8 cellular contexts compared by ENCODE assay signal in the genomic region with DNA sequence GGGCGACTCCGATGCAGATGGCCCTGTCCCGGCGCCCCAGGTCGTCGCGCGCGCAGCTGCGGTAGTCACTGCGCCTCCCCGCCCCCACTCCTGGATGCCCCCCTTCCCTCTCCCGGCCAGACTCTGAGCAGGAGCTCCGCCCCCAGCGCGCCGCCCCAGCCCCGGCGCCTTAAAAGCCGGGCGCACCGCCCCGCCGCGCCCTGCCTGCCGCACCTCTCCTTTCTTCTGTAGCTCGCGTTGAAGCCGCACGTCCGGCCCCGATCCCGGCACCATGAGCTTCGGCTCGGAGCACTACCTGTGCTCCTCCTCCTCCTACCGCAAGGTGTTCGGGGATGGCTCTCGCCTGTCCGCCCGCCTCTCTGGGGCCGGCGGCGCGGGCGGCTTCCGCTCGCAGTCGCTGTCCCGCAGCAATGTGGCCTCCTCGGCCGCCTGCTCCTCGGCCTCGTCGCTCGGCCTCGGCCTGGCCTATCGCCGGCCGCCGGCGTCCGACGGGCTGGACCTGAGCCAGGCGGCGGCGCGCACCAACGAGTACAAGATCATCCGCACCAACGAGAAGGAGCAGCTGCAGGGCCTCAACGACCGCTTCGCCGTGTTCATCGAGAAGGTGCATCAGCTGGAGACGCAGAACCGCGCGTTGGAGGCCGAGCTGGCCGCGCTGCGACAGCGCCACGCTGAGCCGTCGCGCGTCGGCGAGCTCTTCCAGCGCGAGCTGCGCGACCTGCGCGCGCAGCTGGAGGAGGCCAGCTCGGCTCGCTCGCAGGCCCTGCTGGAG. TPM values are rescaled to one million over a fixed set of nuclear protein-coding genes. Genes with fewer than 3 reads are reported as not detected.
A peak's percentile ranks its signal among the peaks of the same experiment; 100 is the strongest.
DNase-seq lines count a peak whose midpoint lies in the region; ATAC-seq and TF ChIP-seq lines count a peak whose summit lies in the region.

A gene (plus strand): TSS at position 198 of the 772 bp plus-strand sequence. CDS start 74 bp downstream, at position 272.

- H3K27ac Mint-ChIP-seq in CD14-positive monocyte = no peak within 1 kb of the TSS
- H3K27ac Mint-ChIP-seq in mesothelial cell of epicardium = no peak within 1 kb of the TSS

- no peak for ATAC-seq in GM21526 (IDR thresholded peaks at IDR 0.05; ENCODE audit: low FRiP score, unreplicated experiment)

- H3K27me3 ChIP-seq in HAP-1 (ENCODE audit: low read depth) = no peaks in the 10 kb centered on the region

- peaks cover 69 to 80% (median 70%) of the 10 kb centered on the region in 3 donors for H3K27me3 Mint-ChIP-seq in CD14-positive monocyte (ENCODE audit: low read depth in 3 of 3)
- H3K27me3 Mint-ChIP-seq in mesothelial cell of epicardium (ENCODE audit: low read depth) = peaks cover 86% of the 10 kb centered on the region

- H3K9me3 ChIP-seq in HAP-1 = no peaks in the 10 kb centered on the region

- peaks cover 0 to 8% of the 10 kb centered on the region in 2 donors for H3K36me3 Mint-ChIP-seq in CD14-positive monocyte
- H3K36me3 Mint-ChIP-seq in mesothelial cell of epicardium = no peaks in the 10 kb centered on the region

- in situ Hi-C loops in HAP-1 (cut with MboI; ENCODE audit: low sequenced_read_pairs) = no loop called here

- H3K4me3 ChIP-seq in HAP-1 (peak within 1 kb of the TSS; percentile 34), choroid plexus epithelial cell (ENCODE audit: low read depth, low read length) (peak within 1 kb of the TSS; percentile 39)

- intact Hi-C loops in CD14-positive monocyte (cut with micrococcal nuclease) = no loop called here

- peaks cover 0 to 29% (median 9%) of the 10 kb centered on the region in 7 donors for H3K9me3 Mint-ChIP-seq in CD14-positive monocyte
- no peaks in the 10 kb centered on the region for H3K9me3 Mint-ChIP-seq in mesothelial cell of epicardium

- no peak for DNase-seq in CD14-positive monocyte (ENCODE audit: low spot score)
- DNase-seq in HAP-1 (ENCODE audit: low spot score in 2 of 2) = peak; percentile 44 to 75
- peak; percentile 72 to 82 for DNase-seq in SHP77 (lab: John Stamatoyannopoulos, UW)
- DNase-seq in choroid plexus epithelial cell (ENCODE audit: low read depth) = peak; percentile 39
- peak; percentile 24 to 47 for DNase-seq in mesothelial cell of epicardium (ENCODE audit: low spot score in 2 of 2, unreplicated experiment in 2 of 2)
- no peak for DNase-seq in NK-92 treated with Interleukin-12 subunit alpha and Interleukin-12 subunit beta, amount 100 ng/mL, for 24 hours (lab: John Stamatoyannopoulos, UW)
- no peak for DNase-seq in COLO829 (ENCODE audit: low spot score)

- peaks cover 3% of the 10 kb centered on the region; the same call in 1 of the 2 replicates for H3K4me1 ChIP-seq in HAP-1

- H3K4me1 Mint-ChIP-seq in CD14-positive monocyte = peaks cover 12% of the 10 kb centered on the region
- H3K4me1 Mint-ChIP-seq in mesothelial cell of epicardium = peaks cover 6% of the 10 kb centered on the region

- H3K36me3 ChIP-seq in HAP-1 (replicated peaks) = no peaks in the 10 kb centered on the region

- TF ChIP-seq CTCF in CD14-positive monocyte (IDR thresholded peaks at IDR 0.05) = no peak
- no peak for TF ChIP-seq CTCF in choroid plexus epithelial cell (conservative IDR thresholded peaks at IDR 0.05; ENCODE audit: low read depth, low read length)
- no peak for TF ChIP-seq CTCF in mesothelial cell of epicardium (IDR thresholded peaks at IDR 0.05; ENCODE audit: unreplicated experiment)

- peak within 1 kb of the TSS; percentile 34 to 82 for H3K4me3 Mint-ChIP-seq in CD14-positive monocyte
- H3K4me3 Mint-ChIP-seq in mesothelial cell of epicardium = peak within 1 kb of the TSS; percentile 59

RNA-seq across cellular contexts. Expression of the gene that starts here (rescaled TPM):
- polyA plus RNA-seq in CD14-positive monocyte = not detected
- total RNA-seq in mesothelial cell of epicardium = 1.1 to 1.2 TPM (median 1.2 TPM) in 3 replicates

Comparison
In these comparisons a context has a peak if more than half of its experiments do, and no peak if none do; other contexts are left out.
1. DNase-seq: peak in HAP-1 (2 of 2), SHP77 (2 of 2), choroid plexus epithelial cell (single experiment) and mesothelial cell of epicardium (2 of 2); none in CD14-positive monocyte (single experiment), NK-92 treated with Interleukin-12 subunit alpha and Interleukin-12 subunit beta, amount 100 ng/mL, for 24 hours (single experiment) and COLO829 (single experiment).